Comparison of ENCODE assay signal across 12 cellular contexts in the genomic region with DNA sequence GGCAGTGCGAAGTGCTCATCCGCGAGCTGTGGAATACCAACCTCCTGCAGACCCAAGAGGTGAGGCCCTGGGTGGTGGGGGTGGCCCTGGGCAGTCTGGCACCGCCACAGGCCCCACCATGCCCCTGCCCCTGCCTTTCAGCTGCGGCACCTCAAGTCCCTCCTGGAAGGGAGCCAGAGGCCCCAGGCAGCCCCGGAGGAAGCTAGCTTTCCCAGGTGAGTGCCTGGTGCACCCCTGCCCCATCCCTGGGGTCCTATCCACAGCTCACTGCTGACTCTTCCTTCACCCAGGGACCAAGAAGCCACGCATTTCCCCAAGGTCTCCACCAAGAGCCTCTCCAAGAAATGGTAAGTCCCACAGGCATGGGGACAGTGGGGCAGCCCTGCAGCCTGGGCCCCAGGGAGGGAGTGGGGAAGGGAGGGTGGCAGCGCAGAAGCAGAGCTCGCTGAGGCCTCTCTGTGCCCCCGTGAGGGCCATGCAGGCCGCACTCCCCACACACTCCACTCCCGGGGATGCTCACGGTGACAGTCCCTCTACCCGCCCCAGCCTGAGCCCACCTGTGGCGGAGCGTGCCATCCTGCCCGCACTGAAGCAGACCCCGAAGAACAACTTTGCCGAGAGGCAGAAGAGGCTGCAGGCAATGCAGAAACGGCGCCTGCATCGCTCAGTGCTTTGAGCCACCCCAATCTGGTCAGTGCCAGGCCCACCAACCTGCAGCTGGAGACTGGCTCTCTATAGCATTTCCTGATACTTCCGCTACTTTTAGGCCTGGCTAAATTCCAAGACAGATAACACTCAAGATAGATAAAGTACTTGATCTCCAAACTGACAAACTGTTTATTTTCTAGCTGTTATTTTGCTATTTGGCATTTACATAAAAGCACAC. TPM values are rescaled to one million over a fixed set of nuclear protein-coding genes. Genes with fewer than 3 reads are reported as not detected.
"Had no signal": no experiment of that assay in that cellular context is flagged by ENCODE, and none has a peak within 500 bp of the region (broad histone marks: within the 10 kb centered on the region; RNA-seq: fewer than 3 reads in every experiment).

No MANE protein-coding gene starts in this region.

RNA-seq across cellular contexts. Expression of a gene that starts 57.0 kb away (rescaled TPM):
- total RNA-seq: activated CD4-positive, alpha-beta T cell treated with anti-CD3 and anti-CD28 coated beads, Interleukin-2, amount 10 ng/mL, durations not matched to agents 7 days and 5 days; activated CD8-positive, alpha-beta T cell treated with anti-CD3 and anti-CD28 coated beads, Interleukin-2, amount 10 ng/mL, durations not matched to agents 7 days and 5 days; activated T-helper 1 cell treated with anti-CD3 and anti-CD28 coated beads, Interleukin-12 subunit alpha, Interleukin-12 subunit beta, Interleukin-2, Interleukin-4 antibody, amounts not matched to agents 30 ng/mL and 10 ng/mL and 1 ng/mL, durations not matched to agents 14 hours and 24 hours and 36 hours; cardiac muscle cell; dermis microvascular lymphatic vessel endothelial cell; esophagus squamous epithelium; mucosa of descending colon; pulmonary artery endothelial cell; stomach; suprapubic skin; T-cell; tibial nerve had no signal
